ENCODE assay signal across 1 cellular context in the genomic region with DNA sequence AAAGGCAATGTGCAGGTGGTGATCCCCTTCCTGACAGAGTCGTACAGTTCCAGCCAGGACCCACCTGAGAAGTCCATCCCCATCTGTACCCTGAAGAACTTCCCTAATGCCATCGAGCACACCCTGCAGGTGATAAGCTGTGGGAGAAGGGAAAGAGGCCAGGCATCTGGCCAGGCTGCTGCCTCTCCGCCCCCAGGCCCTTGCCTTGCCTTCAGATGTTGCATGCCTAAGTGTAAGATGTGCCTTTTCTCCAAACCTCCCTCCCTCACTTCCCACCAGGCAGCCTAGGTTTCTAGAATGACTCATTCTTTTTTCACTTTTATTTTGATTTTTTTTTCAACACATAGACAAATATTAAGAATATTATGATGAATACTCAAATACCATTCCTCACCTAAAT.
TF ChIP-seq lines count a peak whose summit lies in the region.

No MANE protein-coding gene starts in this region.

TF ChIP-seq in SK-N-SH, 30 proteins besides CTCF, POLR2A, EP300 and RAD21 (continued from another document):
- TF ChIP-seq FOXM1 (IDR thresholded peaks at IDR 0.05; ENCODE audit: low read depth) (no peak), EZH2phosphoT487 (IDR thresholded peaks at IDR 0.05; ENCODE audit: borderline replicate concordance, low read depth) (no peak), TAF1 (IDR thresholded peaks at IDR 0.05; ENCODE audit: borderline replicate concordance, low read depth, low read length) (no peak), FOSL2 (IDR thresholded peaks at IDR 0.05; ENCODE audit: borderline replicate concordance, low read depth) (no peak), GATA2 (CRISPR knock-in tag; IDR thresholded peaks at IDR 0.05) (no peak)
- TF ChIP-seq, protein P1, sequence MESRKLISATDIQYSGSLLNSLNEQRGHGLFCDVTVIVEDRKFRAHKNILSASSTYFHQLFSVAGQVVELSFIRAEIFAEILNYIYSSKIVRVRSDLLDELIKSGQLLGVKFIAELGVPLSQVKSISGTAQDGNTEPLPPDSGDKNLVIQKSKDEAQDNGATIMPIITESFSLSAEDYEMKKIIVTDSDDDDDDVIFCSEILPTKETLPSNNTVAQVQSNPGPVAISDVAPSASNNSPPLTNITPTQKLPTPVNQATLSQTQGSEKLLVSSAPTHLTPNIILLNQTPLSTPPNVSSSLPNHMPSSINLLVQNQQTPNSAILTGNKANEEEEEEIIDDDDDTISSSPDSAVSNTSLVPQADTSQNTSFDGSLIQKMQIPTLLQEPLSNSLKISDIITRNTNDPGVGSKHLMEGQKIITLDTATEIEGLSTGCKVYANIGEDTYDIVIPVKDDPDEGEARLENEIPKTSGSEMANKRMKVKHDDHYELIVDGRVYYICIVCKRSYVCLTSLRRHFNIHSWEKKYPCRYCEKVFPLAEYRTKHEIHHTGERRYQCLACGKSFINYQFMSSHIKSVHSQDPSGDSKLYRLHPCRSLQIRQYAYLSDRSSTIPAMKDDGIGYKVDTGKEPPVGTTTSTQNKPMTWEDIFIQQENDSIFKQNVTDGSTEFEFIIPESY (IDR thresholded peaks at IDR 0.05; ENCODE audit: borderline replicate concordance, low read depth), result no peak
